Comparison of ENCODE assay signal across 9 cellular contexts in genomic region chr7:37901236-37901827, GRCh38. TPM values are rescaled to one million over a fixed set of nuclear protein-coding genes. Genes with fewer than 3 reads are reported as not detected.
A peak's percentile ranks its signal among the peaks of the same experiment; 100 is the strongest.
DNase-seq lines count a peak whose midpoint lies in the region; ATAC-seq and TF ChIP-seq lines count a peak whose summit lies in the region.
"Had no signal": no experiment of that assay in that cellular context is flagged by ENCODE, and none has a peak within 500 bp of the region (broad histone marks: within the 10 kb centered on the region; RNA-seq: fewer than 3 reads in every experiment).

No MANE protein-coding gene starts in this region.

- no peaks in the 10 kb centered on the region for H3K36me3 ChIP-seq in body of pancreas (replicated peaks in 1 of 2; ENCODE audit: insufficient read depth in 1 of 2, low read depth in 2 of 2)
- H3K36me3 ChIP-seq: BLaER1 treated with 17β-estradiol and CSF1 and Interleukin-3, amounts not matched to agents 10 nM and 100 nM had no signal

- no peaks in the 10 kb centered on the region for H3K9me3 ChIP-seq in body of pancreas
- H3K9me3 ChIP-seq: BLaER1 treated with 17β-estradiol and CSF1 and Interleukin-3, amounts not matched to agents 10 nM and 100 nM had no signal

- WGBS in body of pancreas, 2 donors, result 8 to 10% methylated on average over 6 of the region's 6 CpGs

- no peak overlapping the region for H3K27ac ChIP-seq in body of pancreas

- no peaks in the 10 kb centered on the region for H3K27me3 ChIP-seq in body of pancreas
- H3K27me3 ChIP-seq: BLaER1 treated with 17β-estradiol and CSF1 and Interleukin-3, amounts not matched to agents 10 nM and 100 nM had no signal

- intact Hi-C loops in body of pancreas (cut with DNase I), result loop anchor here (5.0 kb wide), 1 partner anchor 326 kb away; no protein-coding TSS in a partner anchor

- DNase-seq in NCI-H146 (lab: John Stamatoyannopoulos, UW) (peak; percentile 9), NCI-H146 treated with DMSO at 0.1 percent for 48 hours (lab: John Stamatoyannopoulos, UW; ENCODE audit: unreplicated experiment) (no peak), NCI-H1694 treated with DMSO at 0.1 percent for 48 hours (lab: John Stamatoyannopoulos, UW) (peak; percentile 33), body of pancreas (peak in 1 of 4 donors; percentile 6), kidney tubule cell (ENCODE audit: low spot score) (peak; percentile 62)

- no peak overlapping the region for H3K4me3 ChIP-seq in body of pancreas
- H3K4me3 ChIP-seq: BLaER1 treated with 17β-estradiol and CSF1 and Interleukin-3, amounts not matched to agents 10 nM and 100 nM had no signal

- ATAC-seq in body of pancreas (peak; percentile 45), GM21381 (IDR thresholded peaks at IDR 0.05; ENCODE audit: unreplicated experiment) (no peak), GM18505 (IDR thresholded peaks at IDR 0.05; ENCODE audit: unreplicated experiment) (no peak), GM18858 (IDR thresholded peaks at IDR 0.05; ENCODE audit: unreplicated experiment) (no peak)

- TF ChIP-seq POLR2A in body of pancreas (IDR thresholded peaks at IDR 0.05) (no peak), GM18505 (IDR thresholded peaks at IDR 0.05; ENCODE audit: borderline replicate concordance, extremely low read depth, insufficient read depth, insufficient read length) (no peak)

- peaks cover 3% of the 10 kb centered on the region for H3K4me1 ChIP-seq in body of pancreas
- H3K4me1 ChIP-seq: BLaER1 treated with 17β-estradiol and CSF1 and Interleukin-3, amounts not matched to agents 10 nM and 100 nM had no signal

- peak; percentile 6 to 81 (median 62) for TF ChIP-seq CTCF in body of pancreas (IDR thresholded peaks at IDR 0.05)

RNA-seq across cellular contexts. Expression of gene SFRP4, which starts 15.3 kb away (rescaled TPM):
- total RNA-seq in body of pancreas, result 1 to 10 TPM; 5.3 to 9.1 TPM

RNA-seq across cellular contexts. Expression of gene EPDR1, which starts 19.1 kb away (rescaled TPM):
- total RNA-seq in body of pancreas, result 10 to 100 TPM; 17.6 to 24.7 TPM

RNA-seq across cellular contexts. Expression of gene NME8, which starts 52.9 kb away (rescaled TPM):
- total RNA-seq in body of pancreas, result not detected
